Comparison of ENCODE assay signal across 8 cellular contexts in the genomic region with DNA sequence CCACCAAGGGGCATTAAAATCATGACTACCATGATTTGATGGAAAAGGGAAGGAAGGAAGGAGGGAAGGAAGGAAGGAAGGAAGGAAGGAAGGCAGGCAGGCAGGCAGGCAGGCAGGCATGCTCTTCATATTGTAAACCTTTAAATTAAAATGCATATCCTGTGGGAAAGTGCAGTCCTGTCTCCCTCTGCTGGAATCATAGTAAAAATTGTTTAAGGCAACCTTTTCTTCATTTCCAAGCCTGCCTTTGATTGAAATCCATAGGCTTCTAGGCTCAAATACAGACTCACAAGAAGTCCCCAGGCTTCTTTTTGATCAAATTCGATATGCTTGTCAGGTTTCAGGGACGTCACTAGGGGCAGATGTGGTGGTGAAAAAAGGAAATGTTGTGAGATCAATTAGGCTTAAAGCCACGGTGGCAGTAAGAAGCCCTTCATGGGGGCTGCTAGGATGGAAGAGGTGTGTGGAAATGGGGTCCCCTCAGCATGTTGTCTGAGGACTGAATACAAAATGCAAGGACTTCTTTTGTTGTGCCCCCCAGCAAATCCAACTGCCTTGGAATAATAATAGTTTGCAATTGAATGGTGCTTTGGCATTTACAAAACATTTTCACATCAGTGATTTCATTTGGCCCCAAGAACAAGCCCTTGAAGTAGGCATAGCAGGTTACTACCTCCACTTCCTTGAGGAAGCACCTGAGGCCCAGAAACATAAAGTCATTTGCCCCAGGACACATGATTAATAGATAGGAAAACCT. TPM values are rescaled to one million over a fixed set of nuclear protein-coding genes. Genes with fewer than 3 reads are reported as not detected.
DNase-seq lines count a peak whose midpoint lies in the region; ATAC-seq and TF ChIP-seq lines count a peak whose summit lies in the region.

No MANE protein-coding gene starts in this region.

- TF ChIP-seq CTCF in Caco-2 (IDR thresholded peaks at IDR 0.05; ENCODE audit: insufficient read depth in 1 of 2, low read depth in 1 of 2, low read length in 1 of 2, severe bottlenecking in 1 of 2, unreplicated experiment in 1 of 2) (peak; percentile 46 to 64), HFF-Myc (IDR thresholded peaks at IDR 0.05; ENCODE audit: low read depth, low read length, missing control alignments) (peak; percentile 26)

- no peaks in the 10 kb centered on the region for H3K27me3 ChIP-seq in Caco-2 (replicated peaks; ENCODE audit: control insufficient read depth, insufficient read depth, low read length)
- H3K27me3 ChIP-seq in mesenchymal stem cell (ENCODE audit: control insufficient read depth in 1 of 2, insufficient read depth in 1 of 2, low read length in 2 of 2), result peaks cover 18 to 26% of the 10 kb centered on the region in 2 experiments

- peaks cover 6% of the 10 kb centered on the region for H3K27me3 Mint-ChIP-seq in Caco-2 (ENCODE audit: insufficient read depth, unreplicated experiment)

- H3K18ac ChIP-seq in mesenchymal stem cell (ENCODE audit: low read depth in 1 of 2, low read length in 2 of 2), result no peak overlapping the region

- no peak overlapping the region for H3K27ac Mint-ChIP-seq in Caco-2 (ENCODE audit: unreplicated experiment)

- no peak overlapping the region for H2BK120ac ChIP-seq in mesenchymal stem cell (ENCODE audit: low read depth, low read length)

- ATAC-seq in GM21423 (IDR thresholded peaks at IDR 0.05; ENCODE audit: unreplicated experiment) (no peak), sciatic nerve (no peak)

- H3K14ac ChIP-seq in mesenchymal stem cell (ENCODE audit: low read length in 2 of 2), result no peak overlapping the region

- POLR2A ChIA-PET in Caco-2 (lab: Charles Lee), result no interaction called here

- H2BK5ac ChIP-seq in mesenchymal stem cell (ENCODE audit: low read depth, low read length, poor library complexity, severe bottlenecking), result no peak overlapping the region

- 13% methylated on average over 3 of the region's 3 CpGs for WGBS in mesenchymal stem cell

- H4K91ac ChIP-seq in mesenchymal stem cell (ENCODE audit: low read length), result no peak overlapping the region

- H3K4me1 Mint-ChIP-seq in Caco-2 (ENCODE audit: low read depth, unreplicated experiment), result no peaks in the 10 kb centered on the region

- H3K9me3 ChIP-seq in Caco-2 (no peaks in the 10 kb centered on the region), mesenchymal stem cell (ENCODE audit: control insufficient read depth, low read length) (no peaks in the 10 kb centered on the region)

- H3K4me1 ChIP-seq in Caco-2 (no peaks in the 10 kb centered on the region), mesenchymal stem cell (ENCODE audit: control insufficient read depth, insufficient read depth, low read depth, low read length) (no peaks in the 10 kb centered on the region)

- no TSS peak for BruUV-seq in Caco-2 (replicated peaks; lab: Mats Ljungman, UMichigan)

- intact Hi-C loops in Caco-2 (cut with micrococcal nuclease; ENCODE audit: unreplicated experiment), result loop anchor here (1.0 kb wide), 3 partner anchors 81 to 260 kb away; no protein-coding TSS in a partner anchor
- intact Hi-C loops in sciatic nerve (cut with DNase I), result loop anchor here (10.0 kb wide), 1 partner anchor 258 kb away; no protein-coding TSS in a partner anchor

- H2BK12ac ChIP-seq in mesenchymal stem cell (ENCODE audit: low read length in 2 of 2), result no peak overlapping the region

- H3K4me3 Mint-ChIP-seq in Caco-2 (ENCODE audit: unreplicated experiment), result no peak overlapping the region

- H3K4ac ChIP-seq in mesenchymal stem cell (ENCODE audit: low read depth in 1 of 2, low read length in 2 of 2), result no peak overlapping the region

- CTCF ChIA-PET in Caco-2 (lab: Charles Lee), result interaction anchor here (1.0 to 2.8 kb wide), 3 partner anchors 71 to 260 kb away, joined by 3 to 20 read pairs (median 3); no protein-coding TSS in a partner anchor

- no peak overlapping the region for H3K4me3 ChIP-seq in Caco-2 (ENCODE audit: low read depth, low read length)
- H3K4me3 ChIP-seq in HFF-Myc (replicated peaks; ENCODE audit: low read depth, low read length), result no peak overlapping the region
- H3K4me3 ChIP-seq in mesenchymal stem cell (ENCODE audit: insufficient read depth in 1 of 2, low read depth in 1 of 2, low read length in 2 of 2), result no peak overlapping the region

- no peaks in the 10 kb centered on the region for H3K79me1 ChIP-seq in mesenchymal stem cell (replicated peaks; ENCODE audit: low read length, poor library complexity, severe bottlenecking)

- peak in 1 of 2 experiments; percentile 35 for DNase-seq in Caco-2
- DNase-seq in HFF-Myc (ENCODE audit: extremely low read depth, low read depth), result peak; percentile 32
- peak; percentile 31 for DNase-seq in NCI-H774 (lab: John Stamatoyannopoulos, UW)
- DNase-seq in cerebellar cortex (ENCODE audit: low spot score), result peak; percentile 74
- DNase-seq in mesenchymal stem cell, result peak; percentile 64
- DNase-seq in stimulated activated CD4-positive, alpha-beta T cell treated with anti-CD3 and anti-CD28 coated beads, Interleukin-2, amount 100 ng/mL, for 24 hours, result no peak
- no peak for DNase-seq in sciatic nerve (ENCODE audit: low spot score)

- no peak overlapping the region for H3K23ac ChIP-seq in mesenchymal stem cell (ENCODE audit: low read length in 2 of 2)

- H3K36me3 ChIP-seq in Caco-2 (ENCODE audit: control insufficient read depth, insufficient read depth, low read length), result no peaks in the 10 kb centered on the region
- no peaks in the 10 kb centered on the region for H3K36me3 ChIP-seq in mesenchymal stem cell (ENCODE audit: control insufficient read depth in 1 of 2, insufficient read depth in 2 of 2, low read depth in 1 of 2, low read length in 2 of 2)

- H4K8ac ChIP-seq in mesenchymal stem cell (ENCODE audit: low read length), result no peak overlapping the region

- no peak overlapping the region for H3K4me2 ChIP-seq in mesenchymal stem cell (ENCODE audit: low read length, poor library complexity, severe bottlenecking)

- H3K27ac ChIP-seq in mesenchymal stem cell (ENCODE audit: low read length, poor library complexity, severe bottlenecking), result no peak overlapping the region

- H3K9me3 Mint-ChIP-seq in Caco-2 (ENCODE audit: unreplicated experiment), result no peaks in the 10 kb centered on the region

- H2BK15ac ChIP-seq in mesenchymal stem cell (ENCODE audit: low read depth, poor library complexity, severe bottlenecking), result no peak overlapping the region

- no peak overlapping the region for H3K9ac ChIP-seq in mesenchymal stem cell (ENCODE audit: low read length)

- no peaks in the 10 kb centered on the region for H3K36me3 Mint-ChIP-seq in Caco-2 (ENCODE audit: insufficient read depth, unreplicated experiment)

- H2AK5ac ChIP-seq in mesenchymal stem cell (ENCODE audit: low read length, severe bottlenecking), result no peak overlapping the region

- no peak overlapping the region for H2AFZ ChIP-seq in mesenchymal stem cell (ENCODE audit: low read depth, low read length)

RNA-seq across cellular contexts. Expression of gene GABRR1, which starts 25.6 kb away (rescaled TPM):
- total RNA-seq in Caco-2 (2022) (0.12 and 0.43 TPM in 2 replicates), sciatic nerve (0.27 TPM)
- polyA plus RNA-seq in mesenchymal stem cell (2013, experiment 1 of 2), result not detected
- polyA plus RNA-seq in mesenchymal stem cell (2013, experiment 2 of 2), result not detected

Comparison
In these comparisons a context has a peak if more than half of its experiments do, and no peak if none do; other contexts are left out.
1. DNase-seq: peak in HFF-Myc (single experiment), NCI-H774 (single experiment), cerebellar cortex (single experiment) and mesenchymal stem cell (single experiment); none in stimulated activated CD4-positive, alpha-beta T cell treated with anti-CD3 and anti-CD28 coated beads, Interleukin-2, amount 100 ng/mL, for 24 hours (0 of 2) and sciatic nerve (single experiment).